ENCODE assay signal across 29 cellular contexts in the genomic region with DNA sequence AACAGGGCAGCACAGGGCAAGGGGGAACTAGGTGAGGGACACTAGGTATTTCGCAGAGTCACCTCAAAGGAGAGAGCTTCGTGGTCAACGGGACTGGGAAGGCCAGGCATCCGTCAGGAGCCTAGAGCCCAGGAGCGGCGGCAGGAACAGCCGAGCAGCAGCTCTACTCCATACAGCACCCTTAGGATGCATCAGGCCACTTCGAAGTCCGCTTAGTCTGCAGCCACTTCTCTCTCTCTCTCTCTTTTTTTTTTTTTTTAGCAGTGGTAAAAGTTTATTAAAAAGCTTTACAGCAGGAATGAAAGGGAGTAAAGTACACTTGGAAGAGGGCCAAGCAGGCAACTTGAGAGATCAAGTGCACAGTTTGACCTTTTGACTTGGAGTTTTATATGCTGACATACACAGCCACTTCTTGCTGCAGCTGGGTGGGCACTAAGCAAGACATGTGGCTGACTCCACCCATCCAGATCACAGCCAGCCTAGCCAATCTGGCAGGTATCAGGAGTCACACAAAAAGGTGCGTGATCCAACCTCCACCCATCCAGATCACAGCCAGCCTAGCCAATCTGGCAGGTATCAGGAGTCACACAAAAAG.
"Had no signal": no experiment of that assay in that cellular context is flagged by ENCODE, and none has a peak within 500 bp of the region (broad histone marks: within the 10 kb centered on the region; RNA-seq: fewer than 3 reads in every experiment).

No MANE protein-coding gene starts in this region.

- H3K4me3 ChIP-seq: adrenal gland, body of pancreas, cardiac muscle cell, gastroesophageal sphincter, heart left ventricle, spleen, suprapubic skin had no signal

- H3K9me3 ChIP-seq: adrenal gland, body of pancreas, gastroesophageal sphincter, heart left ventricle, spleen, suprapubic skin had no signal

- DNase-seq: activated CD4-positive, alpha-beta T cell treated with anti-CD3 and anti-CD28 coated beads for 48 hours; activated CD4-positive, alpha-beta T cell treated with anti-CD3 and anti-CD28 coated beads, Interleukin-2, amount 50 U/mL, for 48 hours; activated CD8-positive, alpha-beta memory T cell treated with anti-CD3 and anti-CD28 coated beads for 24 hours; activated effector memory CD4-positive, alpha-beta T cell treated with anti-CD3 and anti-CD28 coated beads, Interleukin-2, amount 50 U/mL, for 16 hours; activated naive CD4-positive, alpha-beta T cell treated with anti-CD3 and anti-CD28 coated beads for 36 hours; activated naive CD8-positive, alpha-beta T cell treated with anti-CD3 and anti-CD28 coated beads for 36 hours; adrenal gland; aorta; cerebellar nuclear complex; cortex of kidney; heart left ventricle; hypothalamus; immature natural killer cell; left ventricle myocardium superior; mammary epithelial cell; natural killer cell; posterior cingulate gyrus; spleen; stimulated activated naive CD4-positive, alpha-beta T cell; T-helper 17 cell; T1000; trophoblast cell; WERI-Rb-1 had no signal

- H3K4me1 ChIP-seq: adrenal gland, gastroesophageal sphincter, heart left ventricle, spleen, suprapubic skin had no signal

- H3K27ac ChIP-seq: adrenal gland, body of pancreas, cardiac muscle cell, gastroesophageal sphincter, heart left ventricle, spleen, suprapubic skin, WERI-Rb-1 had no signal

- H3K27me3 ChIP-seq: body of pancreas, cardiac muscle cell, gastroesophageal sphincter, suprapubic skin had no signal

- H3K36me3 ChIP-seq: adrenal gland, cardiac muscle cell, gastroesophageal sphincter, heart left ventricle, spleen, suprapubic skin, WERI-Rb-1 had no signal

- FAIRE-seq: endothelial cell of umbilical vein, urothelium cell line had no signal
